Comparison of ENCODE assay signal across 8 cellular contexts in the genomic region with DNA sequence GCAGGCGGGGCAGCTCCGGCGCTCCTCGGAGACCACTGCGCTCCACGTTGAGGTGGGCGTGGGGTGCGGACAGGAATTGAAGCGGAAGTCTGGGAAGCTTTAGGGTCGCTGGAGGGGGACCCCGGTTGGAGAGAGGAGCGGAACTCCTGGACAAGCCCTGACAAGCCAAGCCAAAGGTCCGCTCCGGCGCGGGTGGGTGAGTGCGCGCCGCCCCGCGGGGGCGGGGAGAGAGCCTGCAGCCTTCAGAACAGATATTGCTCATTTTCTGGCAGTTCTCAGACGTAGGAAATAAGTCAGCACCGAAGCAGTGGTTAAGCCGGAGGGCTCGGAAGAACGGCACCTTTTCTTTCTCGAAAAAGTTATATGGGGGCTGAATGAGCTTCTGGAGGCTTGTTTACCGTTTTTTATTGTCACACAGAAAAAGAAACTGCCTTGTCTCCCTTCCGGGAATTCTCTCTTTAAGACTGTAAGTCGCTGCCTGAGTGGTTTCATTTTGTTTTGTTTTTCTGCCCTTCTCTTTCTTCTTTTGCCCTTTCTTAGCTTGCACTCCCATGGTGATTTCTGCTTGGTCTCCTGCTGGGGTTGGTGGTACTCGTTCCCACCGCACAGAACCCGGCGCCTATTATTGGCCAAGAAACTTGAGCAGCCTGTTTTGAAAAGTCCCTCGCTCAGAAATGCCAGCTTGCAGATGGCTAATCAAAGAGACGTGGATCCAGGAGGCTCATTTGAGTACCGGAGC. TPM values are rescaled to one million over a fixed set of nuclear protein-coding genes. Genes with fewer than 3 reads are reported as not detected.
A peak's percentile ranks its signal among the peaks of the same experiment; 100 is the strongest.
DNase-seq lines count a peak whose midpoint lies in the region; ATAC-seq and TF ChIP-seq lines count a peak whose summit lies in the region.

No MANE protein-coding gene starts in this region.

- peak; percentile 35 for ATAC-seq in GM18867 (IDR thresholded peaks at IDR 0.05; ENCODE audit: unreplicated experiment)
- ATAC-seq in HG03354 (IDR thresholded peaks at IDR 0.05; ENCODE audit: poor library complexity, severe bottlenecking, unreplicated experiment) = peak; percentile 40
- peak; percentile 46 for ATAC-seq in omental fat pad (ENCODE audit: low FRiP score)

- WGBS in transverse colon (ENCODE audit: low coverage in 1 of 2), 2 donors = 0 to 1% methylated on average over 11 to 34 of the region's 38 CpGs

- H3K27me3 Mint-ChIP-seq in glutamatergic neuron (ENCODE audit: unreplicated experiment) = peaks cover 10% of the 10 kb centered on the region

- peak; percentile 53 for TF ChIP-seq POLR2A in transverse colon (IDR thresholded peaks at IDR 0.05)

- in situ Hi-C loops in transverse colon (cut with MboI; ENCODE audit: low pct_ligation_motif_present in 1 of 4, low pct_unique_long_range_greater_than_20kb in 1 of 4, low sequenced_read_pairs in 3 of 4) = no loop called here

- H3K36me3 ChIP-seq in ACC112 (ENCODE audit: insufficient read depth, low read length) (no peaks in the 10 kb centered on the region), transverse colon (no peaks in the 10 kb centered on the region)

- H3K4me1 ChIP-seq in ACC112 (ENCODE audit: control insufficient read depth, insufficient read depth, low read length, unreplicated experiment) (peaks cover 23% of the 10 kb centered on the region), transverse colon (peaks cover 8 to 73% (median 43%) of the 10 kb centered on the region in 4 donors)

- H3K9me3 Mint-ChIP-seq in glutamatergic neuron (ENCODE audit: unreplicated experiment) = no peaks in the 10 kb centered on the region

- TF ChIP-seq CTCF in glutamatergic neuron (IDR thresholded peaks at IDR 0.05; ENCODE audit: partially characterized antibody, unreplicated experiment) = no peak
- no peak for TF ChIP-seq CTCF in omental fat pad (IDR thresholded peaks at IDR 0.05)
- TF ChIP-seq CTCF in transverse colon (IDR thresholded peaks at IDR 0.05) = peak in 3 of 5 experiments; percentile 8 to 29 (median 10)

- H3K27ac ChIP-seq in ACC112 (ENCODE audit: low read depth, low read length) = peak overlapping the region; percentile 87
- peak overlapping the region; percentile 91 to 97 (median 96) for H3K27ac ChIP-seq in transverse colon

- intact Hi-C loops in transverse colon (cut with DNase I; ENCODE audit: low total_unique reads) = loop anchor here (10.0 kb wide), 2 partner anchors 157 to 303 kb away; no protein-coding TSS in a partner anchor

- peak overlapping the region; percentile 68 for H2AFZ ChIP-seq in ACC112 (ENCODE audit: low read length, unreplicated experiment)

- H3K27me3 ChIP-seq in ACC112 (ENCODE audit: insufficient read depth, low read length) = no peaks in the 10 kb centered on the region
- H3K27me3 ChIP-seq in transverse colon = no peaks in the 10 kb centered on the region

- H3K36me3 Mint-ChIP-seq in glutamatergic neuron (ENCODE audit: unreplicated experiment) = peaks cover 8% of the 10 kb centered on the region

- H3K4me1 Mint-ChIP-seq in glutamatergic neuron (ENCODE audit: low read depth, unreplicated experiment) = peaks cover 3% of the 10 kb centered on the region

- peaks cover 44% of the 10 kb centered on the region for H3K79me2 ChIP-seq in ACC112 (ENCODE audit: control insufficient read depth, insufficient read depth, low read length, unreplicated experiment)

- DNase-seq in SK-N-DZ (ENCODE audit: low spot score) (peak; percentile 24), glutamatergic neuron (peak; percentile 36), omental fat pad (ENCODE audit: low spot score) (no peak), transverse colon (peak; percentile 70)
- peak; percentile 74 for DNase-seq in activated naive CD4-positive, alpha-beta T cell treated with anti-CD3 and anti-CD28 coated beads, Interleukin-2, amount 50 U/mL, for 16 hours

- H3K9me3 ChIP-seq in transverse colon = no peaks in the 10 kb centered on the region

- H3K4me3 Mint-ChIP-seq in glutamatergic neuron (ENCODE audit: unreplicated experiment) = peak overlapping the region; percentile 92

- no peak overlapping the region for H3K27ac Mint-ChIP-seq in glutamatergic neuron (ENCODE audit: unreplicated experiment)

- TF ChIP-seq EP300 in transverse colon (IDR thresholded peaks at IDR 0.05; ENCODE audit: low read depth) = no peak

- H3K4me3 ChIP-seq in ACC112 (ENCODE audit: low read depth, low read length) (peak overlapping the region; percentile 88), transverse colon (peak overlapping the region; percentile 54 to 89 (median 70))

RNA-seq across cellular contexts. Expression of a gene that starts 0.7 kb away (rescaled TPM):
- 0.22 and 1.0 TPM in 2 replicates for polyA plus RNA-seq in SK-N-DZ (2014; cell fraction: cytosol; rRNA removed)
- 0.96 and 2.4 TPM in 2 replicates for polyA plus RNA-seq in SK-N-DZ (2014; cell fraction: nucleus; rRNA removed)
- total RNA-seq in glutamatergic neuron (ENCODE audit: unreplicated experiment) = 0.69 TPM
- 10 to 100 TPM; 23.3 to 92.5 (median 46.7) TPM for total RNA-seq in omental fat pad
- 10 to 100 TPM in 3 of 4 donors, 1 to 10 TPM in 1; 9.0 to 58.5 (median 53.6) TPM for total RNA-seq in transverse colon

RNA-seq across cellular contexts. Expression of a gene that starts 38.8 kb away (rescaled TPM):
- polyA plus RNA-seq in SK-N-DZ (2014; cell fraction: cytosol; rRNA removed) = not detected in 2 replicates
- polyA plus RNA-seq in SK-N-DZ (2014; cell fraction: nucleus; rRNA removed) = not detected in 2 replicates
- total RNA-seq in glutamatergic neuron (ENCODE audit: unreplicated experiment) (4.3 TPM), omental fat pad (100 to 1,000 TPM; 144 to 840 (median 162) TPM), transverse colon (1,000 to 10,000 TPM in 1 of 4 donors, 100 to 1,000 TPM in 3; 403 to 1,827 (median 457) TPM)

Comparison
In these comparisons a context has a peak if more than half of its experiments do, and no peak if none do; other contexts are left out.
1. CTCF ChIP-seq: peak in transverse colon (3 of 5); none in glutamatergic neuron (single experiment) and omental fat pad (0 of 3).
2. RNA of a gene that starts 38.8 kb away (total RNA-seq): 403 to 1,827 TPM in transverse colon and 144 to 840 TPM in omental fat pad; 4.3 TPM in glutamatergic neuron (single experiment); every median in the first group is over 10 times any median in the second.
3. Peak in every context shown above with its lines, with median percentiles within 50 percentile points of each other: ATAC-seq.